1 cellular context compared by ENCODE assay signal in the genomic region with DNA sequence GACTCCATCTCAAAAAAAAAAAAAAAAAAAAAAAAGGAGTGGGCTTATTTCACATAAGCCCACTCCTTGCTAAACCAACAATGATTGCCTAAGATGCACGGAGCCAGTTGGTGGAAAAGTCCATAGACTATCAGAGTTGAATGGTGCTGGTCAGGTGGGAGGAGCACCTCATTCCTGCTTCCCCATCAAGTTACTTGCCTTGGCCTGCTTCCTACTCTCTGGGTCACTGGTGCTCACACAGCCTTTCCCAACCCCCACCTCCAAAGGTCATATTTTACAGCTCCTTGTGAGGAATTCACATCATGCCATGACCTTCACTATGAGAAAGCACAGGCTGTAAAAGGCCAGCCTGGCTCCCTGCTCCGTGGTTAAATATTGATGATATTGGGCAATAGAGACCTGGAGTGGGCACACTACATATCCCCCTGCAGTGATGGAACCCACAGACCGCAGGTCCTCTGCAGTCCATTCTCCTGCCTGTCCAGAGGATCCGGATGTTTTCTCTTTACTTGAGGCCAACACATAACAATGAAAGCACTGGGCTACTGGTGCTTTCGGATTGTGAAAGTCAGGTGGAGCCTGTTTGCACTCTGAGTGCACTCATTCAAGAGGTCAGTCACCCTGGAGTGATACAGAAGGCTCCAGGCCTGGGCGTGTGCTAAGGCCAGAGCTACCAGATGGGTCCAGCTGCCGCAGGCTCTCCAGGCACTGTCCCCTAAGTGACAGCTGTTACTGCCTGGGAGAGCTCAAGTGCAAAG.
TF ChIP-seq lines count a peak whose summit lies in the region.

A gene (plus strand): TSS at position 664 of the 758 bp plus-strand sequence. CDS start 4,618 bp downstream, outside the sequence.

TF ChIP-seq in HepG2, 621 proteins besides CTCF, POLR2A, EP300 and RAD21 (continued from another document and continues in another):
- peak; percentile 31; the same call in 1 of the 2 replicates for TF ChIP-seq ZSCAN9 (CRISPR knock-in tag; IDR thresholded peaks at IDR 0.05; ENCODE audit: borderline replicate concordance)
- no peak for TF ChIP-seq ZNF101 (CRISPR knock-in tag; IDR thresholded peaks at IDR 0.05; ENCODE audit: borderline replicate concordance, low read depth)
- peak; percentile 90; the same call in 1 of the 2 replicates for TF ChIP-seq ZNF878 (CRISPR knock-in tag; IDR thresholded peaks at IDR 0.05)
- TF ChIP-seq, protein P1, sequence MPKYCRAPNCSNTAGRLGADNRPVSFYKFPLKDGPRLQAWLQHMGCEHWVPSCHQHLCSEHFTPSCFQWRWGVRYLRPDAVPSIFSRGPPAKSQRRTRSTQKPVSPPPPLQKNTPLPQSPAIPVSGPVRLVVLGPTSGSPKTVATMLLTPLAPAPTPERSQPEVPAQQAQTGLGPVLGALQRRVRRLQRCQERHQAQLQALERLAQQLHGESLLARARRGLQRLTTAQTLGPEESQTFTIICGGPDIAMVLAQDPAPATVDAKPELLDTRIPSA (CRISPR knock-in tag; IDR thresholded peaks at IDR 0.05; ENCODE audit: borderline replicate concordance), result no peak
- TF ChIP-seq KDM2A (CRISPR knock-in tag; IDR thresholded peaks at IDR 0.05; ENCODE audit: borderline replicate concordance, low read depth), result peak; percentile 72
- TF ChIP-seq, protein P2, sequence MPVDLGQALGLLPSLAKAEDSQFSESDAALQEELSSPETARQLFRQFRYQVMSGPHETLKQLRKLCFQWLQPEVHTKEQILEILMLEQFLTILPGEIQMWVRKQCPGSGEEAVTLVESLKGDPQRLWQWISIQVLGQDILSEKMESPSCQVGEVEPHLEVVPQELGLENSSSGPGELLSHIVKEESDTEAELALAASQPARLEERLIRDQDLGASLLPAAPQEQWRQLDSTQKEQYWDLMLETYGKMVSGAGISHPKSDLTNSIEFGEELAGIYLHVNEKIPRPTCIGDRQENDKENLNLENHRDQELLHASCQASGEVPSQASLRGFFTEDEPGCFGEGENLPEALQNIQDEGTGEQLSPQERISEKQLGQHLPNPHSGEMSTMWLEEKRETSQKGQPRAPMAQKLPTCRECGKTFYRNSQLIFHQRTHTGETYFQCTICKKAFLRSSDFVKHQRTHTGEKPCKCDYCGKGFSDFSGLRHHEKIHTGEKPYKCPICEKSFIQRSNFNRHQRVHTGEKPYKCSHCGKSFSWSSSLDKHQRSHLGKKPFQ (CRISPR knock-in tag; IDR thresholded peaks at IDR 0.05; ENCODE audit: insufficient replicate concordance), result peak; percentile 69
- TF ChIP-seq, protein P3, sequence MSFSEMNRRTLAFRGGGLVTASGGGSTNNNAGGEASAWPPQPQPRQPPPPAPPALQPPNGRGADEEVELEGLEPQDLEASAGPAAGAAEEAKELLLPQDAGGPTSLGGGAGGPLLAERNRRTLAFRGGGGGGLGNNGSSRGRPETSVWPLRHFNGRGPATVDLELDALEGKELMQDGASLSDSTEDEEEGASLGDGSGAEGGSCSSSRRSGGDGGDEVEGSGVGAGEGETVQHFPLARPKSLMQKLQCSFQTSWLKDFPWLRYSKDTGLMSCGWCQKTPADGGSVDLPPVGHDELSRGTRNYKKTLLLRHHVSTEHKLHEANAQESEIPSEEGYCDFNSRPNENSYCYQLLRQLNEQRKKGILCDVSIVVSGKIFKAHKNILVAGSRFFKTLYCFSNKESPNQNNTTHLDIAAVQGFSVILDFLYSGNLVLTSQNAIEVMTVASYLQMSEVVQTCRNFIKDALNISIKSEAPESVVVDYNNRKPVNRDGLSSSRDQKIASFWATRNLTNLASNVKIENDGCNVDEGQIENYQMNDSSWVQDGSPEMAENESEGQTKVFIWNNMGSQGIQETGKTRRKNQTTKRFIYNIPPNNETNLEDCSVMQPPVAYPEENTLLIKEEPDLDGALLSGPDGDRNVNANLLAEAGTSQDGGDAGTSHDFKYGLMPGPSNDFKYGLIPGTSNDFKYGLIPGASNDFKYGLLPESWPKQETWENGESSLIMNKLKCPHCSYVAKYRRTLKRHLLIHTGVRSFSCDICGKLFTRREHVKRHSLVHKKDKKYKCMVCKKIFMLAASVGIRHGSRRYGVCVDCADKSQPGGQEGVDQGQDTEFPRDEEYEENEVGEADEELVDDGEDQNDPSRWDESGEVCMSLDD (CRISPR knock-in tag; IDR thresholded peaks at IDR 0.05; ENCODE audit: borderline replicate concordance), result peak; percentile 10; the same call in 1 of the 2 replicates
- peak; percentile 15; the same call in 1 of the 2 replicates for TF ChIP-seq ZNF7 (CRISPR knock-in tag; IDR thresholded peaks at IDR 0.05)
- TF ChIP-seq, protein P4, sequence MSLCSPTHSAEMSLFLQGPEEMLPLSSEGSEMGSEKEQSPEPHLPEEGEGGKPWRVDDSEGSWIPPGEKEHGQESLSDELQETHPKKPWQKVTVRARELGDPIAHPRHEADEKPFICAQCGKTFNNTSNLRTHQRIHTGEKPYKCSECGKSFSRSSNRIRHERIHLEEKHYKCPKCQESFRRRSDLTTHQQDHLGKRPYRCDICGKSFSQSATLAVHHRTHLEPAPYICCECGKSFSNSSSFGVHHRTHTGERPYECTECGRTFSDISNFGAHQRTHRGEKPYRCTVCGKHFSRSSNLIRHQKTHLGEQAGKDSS (CRISPR knock-in tag; IDR thresholded peaks at IDR 0.05; ENCODE audit: borderline replicate concordance, low read depth), result peak; percentile 76
- peak; percentile 83 for TF ChIP-seq SMAD3 (CRISPR knock-in tag; IDR thresholded peaks at IDR 0.05)
- no peak for TF ChIP-seq ZNF816 (CRISPR knock-in tag; IDR thresholded peaks at IDR 0.05; ENCODE audit: borderline replicate concordance)
- TF ChIP-seq, protein P5, sequence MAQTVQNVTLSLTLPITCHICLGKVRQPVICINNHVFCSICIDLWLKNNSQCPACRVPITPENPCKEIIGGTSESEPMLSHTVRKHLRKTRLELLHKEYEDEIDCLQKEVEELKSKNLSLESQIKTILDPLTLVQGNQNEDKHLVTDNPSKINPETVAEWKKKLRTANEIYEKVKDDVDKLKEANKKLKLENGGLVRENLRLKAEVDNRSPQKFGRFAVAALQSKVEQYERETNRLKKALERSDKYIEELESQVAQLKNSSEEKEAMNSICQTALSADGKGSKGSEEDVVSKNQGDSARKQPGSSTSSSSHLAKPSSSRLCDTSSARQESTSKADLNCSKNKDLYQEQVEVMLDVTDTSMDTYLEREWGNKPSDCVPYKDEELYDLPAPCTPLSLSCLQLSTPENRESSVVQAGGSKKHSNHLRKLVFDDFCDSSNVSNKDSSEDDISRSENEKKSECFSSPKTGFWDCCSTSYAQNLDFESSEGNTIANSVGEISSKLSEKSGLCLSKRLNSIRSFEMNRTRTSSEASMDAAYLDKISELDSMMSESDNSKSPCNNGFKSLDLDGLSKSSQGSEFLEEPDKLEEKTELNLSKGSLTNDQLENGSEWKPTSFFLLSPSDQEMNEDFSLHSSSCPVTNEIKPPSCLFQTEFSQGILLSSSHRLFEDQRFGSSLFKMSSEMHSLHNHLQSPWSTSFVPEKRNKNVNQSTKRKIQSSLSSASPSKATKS (CRISPR knock-in tag; IDR thresholded peaks at IDR 0.05), result no peak
- no peak for TF ChIP-seq SRSF1 (optimal IDR thresholded peaks at IDR 0.05; ENCODE audit: low read depth, low read length)
- no peak for TF ChIP-seq JDP2 (CRISPR knock-in tag; IDR thresholded peaks at IDR 0.05; ENCODE audit: borderline replicate concordance)
- TF ChIP-seq NFE2 (CRISPR knock-in tag; IDR thresholded peaks at IDR 0.05), result no peak
- no peak for TF ChIP-seq NCOA5 (CRISPR knock-in tag; IDR thresholded peaks at IDR 0.05)
- TF ChIP-seq, protein P6, sequence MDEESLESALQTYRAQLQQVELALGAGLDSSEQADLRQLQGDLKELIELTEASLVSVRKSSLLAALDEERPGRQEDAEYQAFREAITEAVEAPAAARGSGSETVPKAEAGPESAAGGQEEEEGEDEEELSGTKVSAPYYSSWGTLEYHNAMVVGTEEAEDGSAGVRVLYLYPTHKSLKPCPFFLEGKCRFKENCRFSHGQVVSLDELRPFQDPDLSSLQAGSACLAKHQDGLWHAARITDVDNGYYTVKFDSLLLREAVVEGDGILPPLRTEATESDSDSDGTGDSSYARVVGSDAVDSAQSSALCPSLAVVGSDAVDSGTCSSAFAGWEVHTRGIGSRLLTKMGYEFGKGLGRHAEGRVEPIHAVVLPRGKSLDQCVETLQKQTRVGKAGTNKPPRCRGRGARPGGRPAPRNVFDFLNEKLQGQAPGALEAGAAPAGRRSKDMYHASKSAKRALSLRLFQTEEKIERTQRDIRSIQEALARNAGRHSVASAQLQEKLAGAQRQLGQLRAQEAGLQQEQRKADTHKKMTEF (CRISPR knock-in tag; IDR thresholded peaks at IDR 0.05), result peak; percentile 74; the same call in 1 of the 2 replicates
- TF ChIP-seq POLR2AphosphoS5 (IDR thresholded peaks at IDR 0.05; ENCODE audit: low read depth, low read length), result 0 out of 2 replicates have a peak, but pooled peaks have one; percentile 32
- no peak for TF ChIP-seq ZFP36 (IDR thresholded peaks at IDR 0.05; ENCODE audit: borderline replicate concordance, low read depth, low read length, partially characterized antibody)
- peak; percentile 42; the same call in 1 of the 2 replicates for TF ChIP-seq TAF1 (CRISPR knock-in tag; IDR thresholded peaks at IDR 0.05)
- no peak for TF ChIP-seq ZFYVE20 (CRISPR knock-in tag; IDR thresholded peaks at IDR 0.05; ENCODE audit: borderline replicate concordance, low read depth)
- TF ChIP-seq ZNF432 (CRISPR knock-in tag; IDR thresholded peaks at IDR 0.05; ENCODE audit: borderline replicate concordance), result no peak
- TF ChIP-seq, protein P7, sequence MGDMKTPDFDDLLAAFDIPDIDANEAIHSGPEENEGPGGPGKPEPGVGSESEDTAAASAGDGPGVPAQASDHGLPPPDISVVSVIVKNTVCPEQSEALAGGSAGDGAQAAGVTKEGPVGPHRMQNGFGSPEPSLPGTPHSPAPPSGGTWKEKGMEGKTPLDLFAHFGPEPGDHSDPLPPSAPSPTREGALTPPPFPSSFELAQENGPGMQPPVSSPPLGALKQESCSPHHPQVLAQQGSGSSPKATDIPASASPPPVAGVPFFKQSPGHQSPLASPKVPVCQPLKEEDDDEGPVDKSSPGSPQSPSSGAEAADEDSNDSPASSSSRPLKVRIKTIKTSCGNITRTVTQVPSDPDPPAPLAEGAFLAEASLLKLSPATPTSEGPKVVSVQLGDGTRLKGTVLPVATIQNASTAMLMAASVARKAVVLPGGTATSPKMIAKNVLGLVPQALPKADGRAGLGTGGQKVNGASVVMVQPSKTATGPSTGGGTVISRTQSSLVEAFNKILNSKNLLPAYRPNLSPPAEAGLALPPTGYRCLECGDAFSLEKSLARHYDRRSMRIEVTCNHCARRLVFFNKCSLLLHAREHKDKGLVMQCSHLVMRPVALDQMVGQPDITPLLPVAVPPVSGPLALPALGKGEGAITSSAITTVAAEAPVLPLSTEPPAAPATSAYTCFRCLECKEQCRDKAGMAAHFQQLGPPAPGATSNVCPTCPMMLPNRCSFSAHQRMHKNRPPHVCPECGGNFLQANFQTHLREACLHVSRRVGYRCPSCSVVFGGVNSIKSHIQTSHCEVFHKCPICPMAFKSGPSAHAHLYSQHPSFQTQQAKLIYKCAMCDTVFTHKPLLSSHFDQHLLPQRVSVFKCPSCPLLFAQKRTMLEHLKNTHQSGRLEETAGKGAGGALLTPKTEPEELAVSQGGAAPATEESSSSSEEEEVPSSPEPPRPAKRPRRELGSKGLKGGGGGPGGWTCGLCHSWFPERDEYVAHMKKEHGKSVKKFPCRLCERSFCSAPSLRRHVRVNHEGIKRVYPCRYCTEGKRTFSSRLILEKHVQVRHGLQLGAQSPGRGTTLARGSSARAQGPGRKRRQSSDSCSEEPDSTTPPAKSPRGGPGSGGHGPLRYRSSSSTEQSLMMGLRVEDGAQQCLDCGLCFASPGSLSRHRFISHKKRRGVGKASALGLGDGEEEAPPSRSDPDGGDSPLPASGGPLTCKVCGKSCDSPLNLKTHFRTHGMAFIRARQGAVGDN (CRISPR knock-in tag; IDR thresholded peaks at IDR 0.05), result peak; percentile 86
- TF ChIP-seq DPF2 (CRISPR knock-in tag; IDR thresholded peaks at IDR 0.05; ENCODE audit: borderline replicate concordance, low read depth), result peak; percentile 81; the same call in 1 of the 2 replicates
- peak; percentile 90; the same call in 1 of the 2 replicates for TF ChIP-seq ZNF264 (CRISPR knock-in tag; IDR thresholded peaks at IDR 0.05)
- peak; percentile 66; the same call in 1 of the 2 replicates for TF ChIP-seq TSC22D2 (CRISPR knock-in tag; IDR thresholded peaks at IDR 0.05; ENCODE audit: borderline replicate concordance)
- TF ChIP-seq, protein P8, sequence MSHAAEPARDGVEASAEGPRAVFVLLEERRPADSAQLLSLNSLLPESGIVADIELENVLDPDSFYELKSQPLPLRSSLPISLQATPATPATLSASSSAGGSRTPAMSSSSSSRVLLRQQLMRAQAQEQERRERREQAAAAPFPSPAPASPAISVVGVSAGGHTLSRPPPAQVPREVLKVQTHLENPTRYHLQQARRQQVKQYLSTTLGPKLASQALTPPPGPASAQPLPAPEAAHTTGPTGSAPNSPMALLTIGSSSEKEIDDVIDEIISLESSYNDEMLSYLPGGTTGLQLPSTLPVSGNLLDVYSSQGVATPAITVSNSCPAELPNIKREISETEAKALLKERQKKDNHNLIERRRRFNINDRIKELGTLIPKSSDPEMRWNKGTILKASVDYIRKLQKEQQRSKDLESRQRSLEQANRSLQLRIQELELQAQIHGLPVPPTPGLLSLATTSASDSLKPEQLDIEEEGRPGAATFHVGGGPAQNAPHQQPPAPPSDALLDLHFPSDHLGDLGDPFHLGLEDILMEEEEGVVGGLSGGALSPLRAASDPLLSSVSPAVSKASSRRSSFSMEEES (CRISPR knock-in tag; IDR thresholded peaks at IDR 0.05), result peak; percentile 87
